In genomic region chr2:228181098-228182019, GRCh38 we compare ENCODE assay signal across 15 cellular contexts. TPM values are rescaled to one million over a fixed set of nuclear protein-coding genes. Genes with fewer than 3 reads are reported as not detected.
DNase-seq lines count a peak whose midpoint lies in the region; ATAC-seq, FAIRE-seq and TF ChIP-seq lines count a peak whose summit lies in the region.
"Had no signal": no experiment of that assay in that cellular context is flagged by ENCODE, and none has a peak within 500 bp of the region (broad histone marks: within the 10 kb centered on the region; RNA-seq: fewer than 3 reads in every experiment).

Gene SPHKAP (minus strand): TSS chr2:228181687. CDS start chr2:228181598, 89 bp downstream.

- H2AK5ac ChIP-seq in H1 (ENCODE audit: low read depth, low read length) (no peak within 1 kb of the TSS), mesendoderm (ENCODE audit: low read length) (no peak within 1 kb of the TSS)

- in situ Hi-C loops in GM13977 (cut with MboI; ENCODE audit: low pct_unique_long_range_greater_than_20kb, low sequenced_read_pairs, unreplicated experiment) = no loop called here

- no peak within 1 kb of the TSS; the same call in 1 of the 2 replicates for H2BK15ac ChIP-seq in H1 (ENCODE audit: low read length)
- no peak within 1 kb of the TSS for H2BK15ac ChIP-seq in mesendoderm (replicated peaks; ENCODE audit: low read depth)

- POLR2A ChIA-PET in H1 (lab: Charles Lee; ENCODE audit: partially characterized antibody) = no interaction called here

- H2BK12ac ChIP-seq in H1 (ENCODE audit: low read depth, low read length) = peak within 1 kb of the TSS; percentile 71; the same call in 1 of the 2 replicates

- ATAC-seq in HG03095 (IDR thresholded peaks at IDR 0.05; ENCODE audit: unreplicated experiment) = no peak

- H2BK5ac ChIP-seq in H1 (ENCODE audit: low read depth, low read length) (no peak within 1 kb of the TSS), mesendoderm (ENCODE audit: low read length) (peak within 1 kb of the TSS; percentile 59)

- peak within 1 kb of the TSS; percentile 81; the same call in 1 of the 2 replicates for H4K8ac ChIP-seq in H1 (ENCODE audit: extremely low read depth, insufficient read depth, low read length)
- no peak within 1 kb of the TSS for H4K8ac ChIP-seq in mesendoderm (ENCODE audit: low read depth, low read length)

- no peak for FAIRE-seq in H1 (lab: Jason Lieb, UNC)
- FAIRE-seq: keratinocyte had no signal

- H3K14ac ChIP-seq in H1 (ENCODE audit: insufficient read length) = no peak within 1 kb of the TSS

- TF ChIP-seq CTCF in H1 (IDR thresholded peaks at IDR 0.05; ENCODE audit: control extremely low read depth in 1 of 3, insufficient read depth in 1 of 3, low read depth in 1 of 3, low read length in 3 of 3) (peak in 1 of 3 experiments; percentile 13; a peak in 1 of 4 replicates), GM13977 (IDR thresholded peaks at IDR 0.05; ENCODE audit: extremely low read depth, insufficient read depth, missing control alignments) (no peak)

- no peak within 1 kb of the TSS for H3K56ac ChIP-seq in H1 (replicated peaks; ENCODE audit: insufficient read length, low read depth, low read length)
- H3K56ac ChIP-seq in mesendoderm (ENCODE audit: low read length) = peak within 1 kb of the TSS; percentile 84

- H4K5ac ChIP-seq in H1 (ENCODE audit: insufficient read length, low read depth, low read length) (no peak within 1 kb of the TSS), mesendoderm (ENCODE audit: low read length) (no peak within 1 kb of the TSS)

- H3K9me3 Mint-ChIP-seq in activated naive CD4-positive, alpha-beta T cell treated with anti-CD3 and anti-CD28 coated beads for 36 hours = peaks cover 9% of the 10 kb centered on the region

- H3K79me2 ChIP-seq in ACC112 (ENCODE audit: control insufficient read depth, insufficient read depth, low read length, unreplicated experiment) = no peaks in the 10 kb centered on the region
- H3K79me2 ChIP-seq in H1 (ENCODE audit: control insufficient read depth in 1 of 2, insufficient read depth in 2 of 2, low read length in 2 of 2) = no peaks in the 10 kb centered on the region
- H3K79me2 ChIP-seq in mesendoderm (ENCODE audit: control insufficient read depth, insufficient read depth, low read length) = no peaks in the 10 kb centered on the region

- H3K4me1 Mint-ChIP-seq in activated naive CD4-positive, alpha-beta T cell treated with anti-CD3 and anti-CD28 coated beads for 36 hours (ENCODE audit: low read depth) = no peaks in the 10 kb centered on the region

- H3K4me2 ChIP-seq in H1 (ENCODE audit: insufficient read depth in 1 of 2, low read depth in 2 of 2, low read length in 2 of 2) = peak within 1 kb of the TSS; percentile 92 to 98
- peak within 1 kb of the TSS; percentile 94 for H3K4me2 ChIP-seq in mesendoderm (ENCODE audit: low read length)
- H3K4me2 ChIP-seq: BLaER1 had no signal

- H3K27me3 ChIP-seq in ACC112 (ENCODE audit: insufficient read depth, low read length) = peaks cover 44% of the 10 kb centered on the region
- peaks cover 53% of the 10 kb centered on the region for H3K27me3 ChIP-seq in HUES64 (ENCODE audit: insufficient read depth, low read length)
- peaks cover 15 to 33% (median 31%) of the 10 kb centered on the region in 4 experiments for H3K27me3 ChIP-seq in H1 (replicated peaks in 1 of 4; ENCODE audit: control insufficient read depth in 3 of 4, extremely low read depth in 1 of 4, insufficient read depth in 3 of 4, low read length in 3 of 4)
- no peaks in the 10 kb centered on the region for H3K27me3 ChIP-seq in mesendoderm (ENCODE audit: insufficient read depth, low read length, poor library complexity)
- H3K27me3 ChIP-seq: BLaER1, ovary, uterus had no signal

- H3K9me3 ChIP-seq in HUES64 (ENCODE audit: insufficient read depth, low read depth, low read length) = peaks cover 9% of the 10 kb centered on the region
- H3K9me3 ChIP-seq in H1 (ENCODE audit: insufficient read depth in 2 of 2, low read depth in 1 of 2, low read length in 1 of 2) = no peaks in the 10 kb centered on the region; a peak in 2 of 4 replicates
- H3K9me3 ChIP-seq: ovary, uterus had no signal

- H2AFZ ChIP-seq in ACC112 (ENCODE audit: low read length, unreplicated experiment) (no peak within 1 kb of the TSS), H1 (ENCODE audit: low read length) (peak within 1 kb of the TSS; percentile 89)

- H3K23ac ChIP-seq in H1 (ENCODE audit: insufficient read length) (no peak within 1 kb of the TSS), mesendoderm (ENCODE audit: low read length) (peak within 1 kb of the TSS; percentile 25)

- H3K4me3 ChIP-seq in ACC112 (ENCODE audit: low read depth, low read length) = peak within 1 kb of the TSS; percentile 73
- peak within 1 kb of the TSS; percentile 55 for H3K4me3 ChIP-seq in HUES64 (ENCODE audit: low read length)
- H3K4me3 ChIP-seq in H1 (ENCODE audit: extremely low read depth in 1 of 4, insufficient read depth in 2 of 4, low read depth in 3 of 4, low read length in 4 of 4) = peak within 1 kb of the TSS; percentile 54 to 70 (median 62)
- H3K4me3 ChIP-seq in mesendoderm (ENCODE audit: low read length) = peak within 1 kb of the TSS; percentile 34
- H3K4me3 ChIP-seq: BLaER1, ovary, uterus had no signal

- TF ChIP-seq EP300 in H1 (IDR thresholded peaks at IDR 0.05; ENCODE audit: borderline replicate concordance in 1 of 2, low read depth in 2 of 2, low read length in 2 of 2) = no peak

- no peak within 1 kb of the TSS for H4K91ac ChIP-seq in H1 (replicated peaks; ENCODE audit: insufficient read length, low read length)

- H3K79me1 ChIP-seq in H1 (ENCODE audit: low read depth, low read length) = no peaks in the 10 kb centered on the region
- H3K79me1 ChIP-seq in mesendoderm (ENCODE audit: low read length) = no peaks in the 10 kb centered on the region

- peak in 1 of 2 experiments; percentile 72 for DNase-seq in H1 (ENCODE audit: low read depth in 1 of 2, low spot score in 2 of 2)
- peak; percentile 69 for DNase-seq in mesendoderm
- DNase-seq in GM13977 (ENCODE audit: low spot score) = no peak
- DNase-seq in HK-2 (ENCODE audit: unreplicated experiment) = no peak
- DNase-seq in activated naive CD4-positive, alpha-beta T cell treated with anti-CD3 and anti-CD28 coated beads for 36 hours = no peak
- DNase-seq: activated naive CD4-positive, alpha-beta T cell treated with Interleukin-2 at 50 U/mL for 16 hours; NCI-H1930; uterus had no signal

- H3K9ac ChIP-seq in HUES64 (ENCODE audit: low read depth, low read length) (no peak within 1 kb of the TSS), H1 (replicated peaks in 1 of 4; ENCODE audit: extremely low read depth in 1 of 4, low read depth in 3 of 4, low read length in 3 of 4) (no peak within 1 kb of the TSS; a peak in 2 of 7 replicates), mesendoderm (ENCODE audit: low read length) (peak within 1 kb of the TSS; percentile 70)
- H3K9ac ChIP-seq: BLaER1 had no signal

- H3K36me3 ChIP-seq in ACC112 (ENCODE audit: insufficient read depth, low read length) (no peaks in the 10 kb centered on the region), HUES64 (ENCODE audit: insufficient read depth, low read length) (no peaks in the 10 kb centered on the region), H1 (ENCODE audit: control insufficient read depth in 2 of 4, insufficient read depth in 4 of 4, low read length in 3 of 4) (no peaks in the 10 kb centered on the region), mesendoderm (ENCODE audit: control insufficient read depth, insufficient read depth, low read length) (no peaks in the 10 kb centered on the region)
- H3K36me3 ChIP-seq: BLaER1, ovary, uterus had no signal

- H3K23me2 ChIP-seq in H1 (ENCODE audit: low read depth, low read length) = peaks cover 18% of the 10 kb centered on the region

- peaks cover 2% of the 10 kb centered on the region for H3K36me3 Mint-ChIP-seq in activated naive CD4-positive, alpha-beta T cell treated with anti-CD3 and anti-CD28 coated beads for 36 hours (ENCODE audit: low read depth)

- no peak for TF ChIP-seq POLR2A in H1 (IDR thresholded peaks at IDR 0.05; ENCODE audit: control extremely low read depth in 1 of 2, low read depth in 2 of 2, low read length in 2 of 2)

- no peak within 1 kb of the TSS for H3K27ac ChIP-seq in ACC112 (ENCODE audit: low read depth, low read length)
- no peak within 1 kb of the TSS for H3K27ac ChIP-seq in HUES64 (ENCODE audit: low read depth, low read length)
- no peak within 1 kb of the TSS for H3K27ac ChIP-seq in H1 (ENCODE audit: low read depth, low read length)
- no peak within 1 kb of the TSS for H3K27ac ChIP-seq in mesendoderm (ENCODE audit: low read depth, low read length)
- H3K27ac ChIP-seq: BLaER1, ovary, RWPE1, uterus had no signal

- no peak within 1 kb of the TSS for H2BK20ac ChIP-seq in H1 (ENCODE audit: low read length)

- H3K4me3 Mint-ChIP-seq in activated naive CD4-positive, alpha-beta T cell treated with anti-CD3 and anti-CD28 coated beads for 36 hours = no peak within 1 kb of the TSS

- H2BK120ac ChIP-seq in H1 (replicated peaks; ENCODE audit: low read depth, low read length) (no peak within 1 kb of the TSS), mesendoderm (ENCODE audit: low read depth, low read length) (no peak within 1 kb of the TSS)

- intact Hi-C loops in activated naive CD4-positive, alpha-beta T cell treated with anti-CD3 and anti-CD28 coated beads for 36 hours (cut with micrococcal nuclease) = no loop called here

- H3K18ac ChIP-seq in H1 (ENCODE audit: extremely low read depth, low read length) = no peak within 1 kb of the TSS
- H3K18ac ChIP-seq in mesendoderm (ENCODE audit: low read length) = no peak within 1 kb of the TSS

- H3K4ac ChIP-seq in H1 (replicated peaks; ENCODE audit: insufficient read length, low read depth, low read length) = no peak within 1 kb of the TSS
- H3K4ac ChIP-seq in mesendoderm (ENCODE audit: low read depth, low read length) = no peak within 1 kb of the TSS

- CTCF ChIA-PET in H1 (lab: Charles Lee; ENCODE audit: partially characterized antibody) = interaction anchor here (0.6 to 0.8 kb wide), 3 partner anchors 17 to 40 kb away, joined by 3 to 4 read pairs (median 3); no protein-coding TSS in a partner anchor
- CTCF ChIA-PET in activated naive CD4-positive, alpha-beta T cell treated with anti-CD3 and anti-CD28 coated beads for 36 hours (lab: Charles Lee) = no interaction called here

- peaks cover 2% of the 10 kb centered on the region for H3K4me1 ChIP-seq in ACC112 (ENCODE audit: control insufficient read depth, insufficient read depth, low read length, unreplicated experiment)
- H3K4me1 ChIP-seq in HUES64 (ENCODE audit: insufficient read depth, low read length) = no peaks in the 10 kb centered on the region
- peaks cover 0 to 6% (median 0%) of the 10 kb centered on the region in 4 experiments; a peak in 3 of 7 replicates for H3K4me1 ChIP-seq in H1 (replicated peaks in 1 of 4; ENCODE audit: control insufficient read depth in 3 of 4, insufficient read depth in 4 of 4, low read length in 3 of 4)
- H3K4me1 ChIP-seq in mesendoderm (ENCODE audit: control insufficient read depth, low read depth, low read length) = peaks cover 3% of the 10 kb centered on the region
- H3K4me1 ChIP-seq: BLaER1, uterus had no signal

- TF ChIP-seq RAD21 in H1 (IDR thresholded peaks at IDR 0.05 in 1 of 2, conservative IDR thresholded peaks at IDR 0.05 in 1 of 2; ENCODE audit: low read depth in 2 of 2, low read length in 2 of 2) = no peak

- no peaks in the 10 kb centered on the region for H4K20me1 ChIP-seq in H1 (replicated peaks in 1 of 2; ENCODE audit: control insufficient read depth in 1 of 2, insufficient read depth in 2 of 2, low read length in 2 of 2)
- H4K20me1 ChIP-seq: BLaER1 had no signal

- no peak within 1 kb of the TSS for H3K27ac Mint-ChIP-seq in activated naive CD4-positive, alpha-beta T cell treated with anti-CD3 and anti-CD28 coated beads for 36 hours

- H3K27me3 Mint-ChIP-seq in activated naive CD4-positive, alpha-beta T cell treated with anti-CD3 and anti-CD28 coated beads for 36 hours (ENCODE audit: low read depth) = peaks cover 9% of the 10 kb centered on the region

- WGBS in HUES64 = under 1% methylated on average over 56 of the region's 56 CpGs
- 4% methylated on average over 52 of the region's 56 CpGs; no CpG with 5 or more reads in 1 of the 2 experiments for WGBS in H1 (ENCODE audit: extremely low coverage in 1 of 2, insufficient coverage in 1 of 2, insufficient read length in 1 of 2, insufficient replicate concordance in 2 of 2, low coverage in 1 of 2, low lambda C conversion rate in 2 of 2, missing lambda C conversion rate in 1 of 2), 2 experiments
- no CpG with 5 or more reads among the region's 56 CpGs for WGBS in mesendoderm (ENCODE audit: extremely low coverage, insufficient coverage, low lambda C conversion rate)

RNA-seq across cellular contexts. Expression of gene SPHKAP, which starts in this region (rescaled TPM):
- 0.05 TPM for polyA plus RNA-seq in HUES64 (2013, experiment 1 of 2)
- polyA plus RNA-seq in HUES64 (2013, experiment 2 of 2) = not detected
- total RNA-seq in H1 (2021; fragmentation: NEBNext Ultra II Directional; extraction: Animal tissue kit (Norgen Biotek cat#: 25700)) = not detected in 2 replicates
- 0.02 TPM in 2 replicates for polyA plus RNA-seq in H1 (2011; rRNA removed)
- polyA plus RNA-seq in H1 (2011; cell fraction: cytosol; rRNA removed) = not detected
- 0.04 TPM for polyA plus RNA-seq in H1 (2011; cell fraction: nucleus; rRNA removed)
- not detected in 4 replicates for polyA plus RNA-seq in H1 (2012, experiment 1 of 2)
- polyA plus RNA-seq in H1 (2012, experiment 2 of 2) = not detected
- polyA plus RNA-seq in H1 (2013, experiment 1 of 2) = 0.02 TPM
- 0.02 TPM for polyA plus RNA-seq in H1 (2013, experiment 2 of 2)
- 0.03 and 0.90 TPM in 2 replicates for polyA minus RNA-seq in H1 (2011; rRNA and poly(A)+ RNA removed)
- not detected for polyA minus RNA-seq in H1 (2011; cell fraction: cytosol; rRNA and poly(A)+ RNA removed)
- polyA minus RNA-seq in H1 (2011; cell fraction: nucleus; rRNA and poly(A)+ RNA removed) = 0.10 TPM
- 0.08 TPM for polyA plus RNA-seq in mesendoderm (2013, experiment 1 of 2)
- 0.08 TPM for polyA plus RNA-seq in mesendoderm (2013, experiment 2 of 2)
- total RNA-seq in activated naive CD4-positive, alpha-beta T cell treated with anti-CD3 and anti-CD28 coated beads for 36 hours = not detected
- polyA plus RNA-seq: keratinocyte had no signal
